ENCODE assay signal across 6 cellular contexts in genomic region chr4:151361966-151362365, GRCh38. TPM values are rescaled to one million over a fixed set of nuclear protein-coding genes. Genes with fewer than 3 reads are reported as not detected.
"Had no signal": no experiment of that assay in that cellular context is flagged by ENCODE, and none has a peak within 500 bp of the region (broad histone marks: within the 10 kb centered on the region; RNA-seq: fewer than 3 reads in every experiment).

No MANE protein-coding gene starts in this region.

- H3K36me3 ChIP-seq: esophagus squamous epithelium, heart left ventricle, neutrophil, tibial nerve had no signal

- H3K27ac ChIP-seq: esophagus squamous epithelium, heart left ventricle, neutrophil had no signal

- H3K4me3 ChIP-seq: esophagus squamous epithelium, heart left ventricle, tibial nerve had no signal

- H3K9me3 ChIP-seq: esophagus squamous epithelium, heart left ventricle, neutrophil, tibial nerve had no signal

- DNase-seq: esophagus squamous epithelium had no signal

- H3K27me3 ChIP-seq: esophagus squamous epithelium, heart left ventricle, tibial nerve had no signal

RNA-seq across cellular contexts. Expression of gene SH3D19, which starts 36.6 kb away (rescaled TPM):
- total RNA-seq: mononuclear cell had no signal

RNA-seq across cellular contexts. Expression of gene FHIP1A, which starts 47.0 kb away (rescaled TPM):
- polyA plus RNA-seq: naive thymus-derived CD4-positive, alpha-beta T cell had no signal
